1 cellular context compared by ENCODE assay signal in the genomic region with DNA sequence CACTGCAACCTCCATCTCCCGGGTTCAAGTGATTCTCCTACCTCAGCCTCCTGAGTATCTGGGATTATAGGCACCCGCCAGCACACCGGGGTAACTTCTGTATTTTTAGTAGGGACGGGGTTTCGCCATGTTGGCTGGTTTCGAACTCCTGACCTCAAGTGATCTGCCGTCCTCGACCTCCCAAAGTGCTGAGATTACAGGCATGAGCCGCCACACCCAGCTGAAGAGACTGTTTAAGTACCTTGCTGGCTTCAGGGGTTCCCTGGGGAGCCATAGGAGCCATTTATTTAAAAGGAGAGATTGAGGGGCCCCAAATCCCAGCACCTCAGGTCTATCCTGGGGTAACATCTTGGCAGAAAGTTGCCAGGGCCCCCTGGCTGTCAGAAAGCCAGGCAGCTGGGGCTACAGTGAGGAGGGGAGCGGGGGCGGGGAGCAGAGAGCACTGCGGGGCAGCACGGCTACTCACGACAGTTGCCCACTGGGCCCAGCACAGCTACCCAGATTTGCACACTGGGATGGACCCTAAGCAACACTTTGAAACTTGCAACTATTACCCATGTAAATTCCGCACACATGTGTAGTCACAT.
TF ChIP-seq lines count a peak whose summit lies in the region.

No MANE protein-coding gene starts in this region.

TF ChIP-seq in HCT116, 20 proteins besides CTCF, POLR2A, EP300 and RAD21:
- TF ChIP-seq JUND (IDR thresholded peaks at IDR 0.05) (no peak), ZNF274 (IDR thresholded peaks at IDR 0.05; ENCODE audit: low read depth, low read length) (no peak), CEBPB (IDR thresholded peaks at IDR 0.05; ENCODE audit: low read depth) (no peak), SRF (IDR thresholded peaks at IDR 0.05; ENCODE audit: low read depth) (no peak), FOSL1 (IDR thresholded peaks at IDR 0.05; ENCODE audit: low read depth) (no peak), EZH2 (IDR thresholded peaks at IDR 0.05) (no peak), SP1 (IDR thresholded peaks at IDR 0.05; ENCODE audit: low read depth) (no peak), SIN3A (IDR thresholded peaks at IDR 0.05; ENCODE audit: low read depth) (no peak), EGR1 (IDR thresholded peaks at IDR 0.05; ENCODE audit: low read depth) (no peak), ELF1 (IDR thresholded peaks at IDR 0.05; ENCODE audit: borderline replicate concordance, low read depth) (no peak)
- TF ChIP-seq, protein P1, sequence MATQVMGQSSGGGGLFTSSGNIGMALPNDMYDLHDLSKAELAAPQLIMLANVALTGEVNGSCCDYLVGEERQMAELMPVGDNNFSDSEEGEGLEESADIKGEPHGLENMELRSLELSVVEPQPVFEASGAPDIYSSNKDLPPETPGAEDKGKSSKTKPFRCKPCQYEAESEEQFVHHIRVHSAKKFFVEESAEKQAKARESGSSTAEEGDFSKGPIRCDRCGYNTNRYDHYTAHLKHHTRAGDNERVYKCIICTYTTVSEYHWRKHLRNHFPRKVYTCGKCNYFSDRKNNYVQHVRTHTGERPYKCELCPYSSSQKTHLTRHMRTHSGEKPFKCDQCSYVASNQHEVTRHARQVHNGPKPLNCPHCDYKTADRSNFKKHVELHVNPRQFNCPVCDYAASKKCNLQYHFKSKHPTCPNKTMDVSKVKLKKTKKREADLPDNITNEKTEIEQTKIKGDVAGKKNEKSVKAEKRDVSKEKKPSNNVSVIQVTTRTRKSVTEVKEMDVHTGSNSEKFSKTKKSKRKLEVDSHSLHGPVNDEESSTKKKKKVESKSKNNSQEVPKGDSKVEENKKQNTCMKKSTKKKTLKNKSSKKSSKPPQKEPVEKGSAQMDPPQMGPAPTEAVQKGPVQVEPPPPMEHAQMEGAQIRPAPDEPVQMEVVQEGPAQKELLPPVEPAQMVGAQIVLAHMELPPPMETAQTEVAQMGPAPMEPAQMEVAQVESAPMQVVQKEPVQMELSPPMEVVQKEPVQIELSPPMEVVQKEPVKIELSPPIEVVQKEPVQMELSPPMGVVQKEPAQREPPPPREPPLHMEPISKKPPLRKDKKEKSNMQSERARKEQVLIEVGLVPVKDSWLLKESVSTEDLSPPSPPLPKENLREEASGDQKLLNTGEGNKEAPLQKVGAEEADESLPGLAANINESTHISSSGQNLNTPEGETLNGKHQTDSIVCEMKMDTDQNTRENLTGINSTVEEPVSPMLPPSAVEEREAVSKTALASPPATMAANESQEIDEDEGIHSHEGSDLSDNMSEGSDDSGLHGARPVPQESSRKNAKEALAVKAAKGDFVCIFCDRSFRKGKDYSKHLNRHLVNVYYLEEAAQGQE (IDR thresholded peaks at IDR 0.05; ENCODE audit: low read depth): no peak
- TF ChIP-seq, protein P2, sequence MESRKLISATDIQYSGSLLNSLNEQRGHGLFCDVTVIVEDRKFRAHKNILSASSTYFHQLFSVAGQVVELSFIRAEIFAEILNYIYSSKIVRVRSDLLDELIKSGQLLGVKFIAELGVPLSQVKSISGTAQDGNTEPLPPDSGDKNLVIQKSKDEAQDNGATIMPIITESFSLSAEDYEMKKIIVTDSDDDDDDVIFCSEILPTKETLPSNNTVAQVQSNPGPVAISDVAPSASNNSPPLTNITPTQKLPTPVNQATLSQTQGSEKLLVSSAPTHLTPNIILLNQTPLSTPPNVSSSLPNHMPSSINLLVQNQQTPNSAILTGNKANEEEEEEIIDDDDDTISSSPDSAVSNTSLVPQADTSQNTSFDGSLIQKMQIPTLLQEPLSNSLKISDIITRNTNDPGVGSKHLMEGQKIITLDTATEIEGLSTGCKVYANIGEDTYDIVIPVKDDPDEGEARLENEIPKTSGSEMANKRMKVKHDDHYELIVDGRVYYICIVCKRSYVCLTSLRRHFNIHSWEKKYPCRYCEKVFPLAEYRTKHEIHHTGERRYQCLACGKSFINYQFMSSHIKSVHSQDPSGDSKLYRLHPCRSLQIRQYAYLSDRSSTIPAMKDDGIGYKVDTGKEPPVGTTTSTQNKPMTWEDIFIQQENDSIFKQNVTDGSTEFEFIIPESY (IDR thresholded peaks at IDR 0.05; ENCODE audit: extremely low read depth, insufficient replicate concordance, low read length): no peak
- TF ChIP-seq, protein P3, sequence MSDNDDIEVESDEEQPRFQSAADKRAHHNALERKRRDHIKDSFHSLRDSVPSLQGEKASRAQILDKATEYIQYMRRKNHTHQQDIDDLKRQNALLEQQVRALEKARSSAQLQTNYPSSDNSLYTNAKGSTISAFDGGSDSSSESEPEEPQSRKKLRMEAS (IDR thresholded peaks at IDR 0.05): no peak
- TF ChIP-seq, protein P4, sequence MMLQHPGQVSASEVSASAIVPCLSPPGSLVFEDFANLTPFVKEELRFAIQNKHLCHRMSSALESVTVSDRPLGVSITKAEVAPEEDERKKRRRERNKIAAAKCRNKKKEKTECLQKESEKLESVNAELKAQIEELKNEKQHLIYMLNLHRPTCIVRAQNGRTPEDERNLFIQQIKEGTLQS (IDR thresholded peaks at IDR 0.05): no peak
TF ChIP-seq in HCT116: peak in this region for 0.
